Comparison of ENCODE assay signal across 1 cellular context in the genomic region with DNA sequence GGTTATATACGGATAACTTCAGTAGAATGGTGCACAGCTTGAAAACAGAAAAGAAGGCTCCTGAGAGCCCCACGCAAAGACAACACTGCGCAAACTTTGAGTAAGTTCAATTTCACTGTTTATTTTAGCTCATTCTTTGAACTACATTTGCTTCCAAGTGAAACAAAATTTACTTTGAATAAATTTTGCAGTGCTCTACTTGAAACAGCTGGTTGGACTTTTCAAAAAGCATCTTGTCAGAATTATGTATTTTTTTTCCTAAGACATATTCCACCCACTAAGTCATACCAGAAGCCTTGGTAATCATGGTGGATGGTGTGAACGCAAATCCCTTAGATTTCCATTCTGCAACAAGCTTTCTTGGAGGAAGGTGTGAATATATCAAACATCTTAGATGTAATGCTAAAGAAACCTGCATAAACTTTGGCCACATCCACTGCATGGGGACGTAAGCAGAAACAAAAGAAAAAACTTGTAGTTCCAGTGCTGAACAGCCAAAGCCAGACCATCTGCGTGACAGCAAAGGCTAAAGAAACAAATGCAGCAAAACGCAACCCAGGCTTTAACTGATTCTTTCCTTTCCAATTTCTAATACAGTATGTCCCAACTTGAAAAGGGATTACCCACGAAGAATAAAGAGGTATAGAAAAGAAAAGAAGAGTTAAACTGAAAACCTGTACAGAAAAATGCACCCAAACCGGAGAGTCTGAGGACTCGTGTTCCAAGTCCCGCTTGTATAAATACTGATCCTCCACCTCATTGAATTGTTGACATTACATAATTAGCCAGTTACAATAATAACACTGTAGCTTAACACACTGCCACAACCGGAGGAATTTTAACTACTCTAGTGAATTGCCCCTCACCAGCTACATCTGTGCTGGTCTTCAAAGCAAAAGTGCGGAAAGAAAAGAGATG.
TF ChIP-seq lines count a peak whose summit lies in the region.

No MANE protein-coding gene starts in this region.

TF ChIP-seq in GM23338, 12 proteins besides CTCF, POLR2A, EP300 and RAD21 (continued from another document):
- TF ChIP-seq, protein P1, sequence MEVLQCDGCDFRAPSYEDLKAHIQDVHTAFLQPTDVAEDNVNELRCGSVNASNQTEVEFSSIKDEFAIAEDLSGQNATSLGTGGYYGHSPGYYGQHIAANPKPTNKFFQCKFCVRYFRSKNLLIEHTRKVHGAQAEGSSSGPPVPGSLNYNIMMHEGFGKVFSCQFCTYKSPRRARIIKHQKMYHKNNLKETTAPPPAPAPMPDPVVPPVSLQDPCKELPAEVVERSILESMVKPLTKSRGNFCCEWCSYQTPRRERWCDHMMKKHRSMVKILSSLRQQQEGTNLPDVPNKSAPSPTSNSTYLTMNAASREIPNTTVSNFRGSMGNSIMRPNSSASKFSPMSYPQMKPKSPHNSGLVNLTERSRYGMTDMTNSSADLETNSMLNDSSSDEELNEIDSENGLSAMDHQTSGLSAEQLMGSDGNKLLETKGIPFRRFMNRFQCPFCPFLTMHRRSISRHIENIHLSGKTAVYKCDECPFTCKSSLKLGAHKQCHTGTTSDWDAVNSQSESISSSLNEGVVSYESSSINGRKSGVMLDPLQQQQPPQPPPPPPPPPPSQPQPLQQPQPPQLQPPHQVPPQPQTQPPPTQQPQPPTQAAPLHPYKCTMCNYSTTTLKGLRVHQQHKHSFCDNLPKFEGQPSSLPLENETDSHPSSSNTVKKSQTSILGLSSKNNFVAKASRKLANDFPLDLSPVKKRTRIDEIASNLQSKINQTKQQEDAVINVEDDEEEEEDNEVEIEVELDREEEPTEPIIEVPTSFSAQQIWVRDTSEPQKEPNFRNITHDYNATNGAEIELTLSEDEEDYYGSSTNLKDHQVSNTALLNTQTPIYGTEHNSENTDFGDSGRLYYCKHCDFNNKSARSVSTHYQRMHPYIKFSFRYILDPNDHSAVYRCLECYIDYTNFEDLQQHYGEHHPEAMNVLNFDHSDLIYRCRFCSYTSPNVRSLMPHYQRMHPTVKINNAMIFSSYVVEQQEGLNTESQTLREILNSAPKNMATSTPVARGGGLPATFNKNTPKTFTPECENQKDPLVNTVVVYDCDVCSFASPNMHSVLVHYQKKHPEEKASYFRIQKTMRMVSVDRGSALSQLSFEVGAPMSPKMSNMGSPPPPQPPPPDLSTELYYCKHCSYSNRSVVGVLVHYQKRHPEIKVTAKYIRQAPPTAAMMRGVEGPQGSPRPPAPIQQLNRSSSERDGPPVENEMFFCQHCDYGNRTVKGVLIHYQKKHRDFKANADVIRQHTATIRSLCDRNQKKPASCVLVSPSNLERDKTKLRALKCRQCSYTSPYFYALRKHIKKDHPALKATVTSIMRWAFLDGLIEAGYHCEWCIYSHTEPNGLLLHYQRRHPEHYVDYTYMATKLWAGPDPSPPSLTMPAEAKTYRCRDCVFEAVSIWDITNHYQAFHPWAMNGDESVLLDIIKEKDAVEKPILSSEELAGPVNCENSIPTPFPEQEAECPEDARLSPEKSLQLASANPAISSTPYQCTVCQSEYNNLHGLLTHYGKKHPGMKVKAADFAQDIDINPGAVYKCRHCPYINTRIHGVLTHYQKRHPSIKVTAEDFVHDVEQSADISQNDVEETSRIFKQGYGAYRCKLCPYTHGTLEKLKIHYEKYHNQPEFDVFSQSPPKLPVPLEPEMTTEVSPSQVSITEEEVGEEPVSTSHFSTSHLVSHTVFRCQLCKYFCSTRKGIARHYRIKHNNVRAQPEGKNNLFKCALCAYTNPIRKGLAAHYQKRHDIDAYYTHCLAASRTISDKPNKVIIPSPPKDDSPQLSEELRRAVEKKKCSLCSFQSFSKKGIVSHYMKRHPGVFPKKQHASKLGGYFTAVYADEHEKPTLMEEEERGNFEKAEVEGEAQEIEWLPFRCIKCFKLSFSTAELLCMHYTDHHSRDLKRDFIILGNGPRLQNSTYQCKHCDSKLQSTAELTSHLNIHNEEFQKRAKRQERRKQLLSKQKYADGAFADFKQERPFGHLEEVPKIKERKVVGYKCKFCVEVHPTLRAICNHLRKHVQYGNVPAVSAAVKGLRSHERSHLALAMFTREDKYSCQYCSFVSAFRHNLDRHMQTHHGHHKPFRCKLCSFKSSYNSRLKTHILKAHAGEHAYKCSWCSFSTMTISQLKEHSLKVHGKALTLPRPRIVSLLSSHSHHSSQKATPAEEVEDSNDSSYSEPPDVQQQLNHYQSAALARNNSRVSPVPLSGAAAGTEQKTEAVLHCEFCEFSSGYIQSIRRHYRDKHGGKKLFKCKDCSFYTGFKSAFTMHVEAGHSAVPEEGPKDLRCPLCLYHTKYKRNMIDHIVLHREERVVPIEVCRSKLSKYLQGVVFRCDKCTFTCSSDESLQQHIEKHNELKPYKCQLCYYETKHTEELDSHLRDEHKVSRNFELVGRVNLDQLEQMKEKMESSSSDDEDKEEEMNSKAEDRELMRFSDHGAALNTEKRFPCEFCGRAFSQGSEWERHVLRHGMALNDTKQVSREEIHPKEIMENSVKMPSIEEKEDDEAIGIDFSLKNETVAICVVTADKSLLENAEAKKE (CRISPR knock-in tag; IDR thresholded peaks at IDR 0.05): no peak
- TF ChIP-seq ZNF331 (CRISPR knock-in tag; IDR thresholded peaks at IDR 0.05; ENCODE audit: low read depth) (no peak), JUNB (IDR thresholded peaks at IDR 0.05; ENCODE audit: unreplicated experiment) (no peak), POLR2AphosphoS5 (IDR thresholded peaks at IDR 0.05; ENCODE audit: low read depth) (no peak), CREB1 (CRISPR knock-in tag; IDR thresholded peaks at IDR 0.05; ENCODE audit: low read depth) (no peak), EZH2phosphoT487 (IDR thresholded peaks at IDR 0.05; ENCODE audit: unreplicated experiment) (no peak)
- TF ChIP-seq, protein P2, sequence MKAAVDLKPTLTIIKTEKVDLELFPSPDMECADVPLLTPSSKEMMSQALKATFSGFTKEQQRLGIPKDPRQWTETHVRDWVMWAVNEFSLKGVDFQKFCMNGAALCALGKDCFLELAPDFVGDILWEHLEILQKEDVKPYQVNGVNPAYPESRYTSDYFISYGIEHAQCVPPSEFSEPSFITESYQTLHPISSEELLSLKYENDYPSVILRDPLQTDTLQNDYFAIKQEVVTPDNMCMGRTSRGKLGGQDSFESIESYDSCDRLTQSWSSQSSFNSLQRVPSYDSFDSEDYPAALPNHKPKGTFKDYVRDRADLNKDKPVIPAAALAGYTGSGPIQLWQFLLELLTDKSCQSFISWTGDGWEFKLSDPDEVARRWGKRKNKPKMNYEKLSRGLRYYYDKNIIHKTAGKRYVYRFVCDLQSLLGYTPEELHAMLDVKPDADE (IDR thresholded peaks at IDR 0.05): no peak
- TF ChIP-seq, protein P3, sequence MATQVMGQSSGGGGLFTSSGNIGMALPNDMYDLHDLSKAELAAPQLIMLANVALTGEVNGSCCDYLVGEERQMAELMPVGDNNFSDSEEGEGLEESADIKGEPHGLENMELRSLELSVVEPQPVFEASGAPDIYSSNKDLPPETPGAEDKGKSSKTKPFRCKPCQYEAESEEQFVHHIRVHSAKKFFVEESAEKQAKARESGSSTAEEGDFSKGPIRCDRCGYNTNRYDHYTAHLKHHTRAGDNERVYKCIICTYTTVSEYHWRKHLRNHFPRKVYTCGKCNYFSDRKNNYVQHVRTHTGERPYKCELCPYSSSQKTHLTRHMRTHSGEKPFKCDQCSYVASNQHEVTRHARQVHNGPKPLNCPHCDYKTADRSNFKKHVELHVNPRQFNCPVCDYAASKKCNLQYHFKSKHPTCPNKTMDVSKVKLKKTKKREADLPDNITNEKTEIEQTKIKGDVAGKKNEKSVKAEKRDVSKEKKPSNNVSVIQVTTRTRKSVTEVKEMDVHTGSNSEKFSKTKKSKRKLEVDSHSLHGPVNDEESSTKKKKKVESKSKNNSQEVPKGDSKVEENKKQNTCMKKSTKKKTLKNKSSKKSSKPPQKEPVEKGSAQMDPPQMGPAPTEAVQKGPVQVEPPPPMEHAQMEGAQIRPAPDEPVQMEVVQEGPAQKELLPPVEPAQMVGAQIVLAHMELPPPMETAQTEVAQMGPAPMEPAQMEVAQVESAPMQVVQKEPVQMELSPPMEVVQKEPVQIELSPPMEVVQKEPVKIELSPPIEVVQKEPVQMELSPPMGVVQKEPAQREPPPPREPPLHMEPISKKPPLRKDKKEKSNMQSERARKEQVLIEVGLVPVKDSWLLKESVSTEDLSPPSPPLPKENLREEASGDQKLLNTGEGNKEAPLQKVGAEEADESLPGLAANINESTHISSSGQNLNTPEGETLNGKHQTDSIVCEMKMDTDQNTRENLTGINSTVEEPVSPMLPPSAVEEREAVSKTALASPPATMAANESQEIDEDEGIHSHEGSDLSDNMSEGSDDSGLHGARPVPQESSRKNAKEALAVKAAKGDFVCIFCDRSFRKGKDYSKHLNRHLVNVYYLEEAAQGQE (IDR thresholded peaks at IDR 0.05; ENCODE audit: unreplicated experiment): no peak
